ENCODE assay signal across 26 cellular contexts in genomic region chr1:225366016-225366415, GRCh38.
DNase-seq lines count a peak whose midpoint lies in the region; ATAC-seq, FAIRE-seq and TF ChIP-seq lines count a peak whose summit lies in the region.
"Had no signal": no experiment of that assay in that cellular context is flagged by ENCODE, and none has a peak within 500 bp of the region (broad histone marks: within the 10 kb centered on the region; RNA-seq: fewer than 3 reads in every experiment).

No MANE protein-coding gene starts in this region.

- TF ChIP-seq EP300 in K562 (IDR thresholded peaks at IDR 0.05; ENCODE audit: low read length): no peak

- H3K9me1 ChIP-seq in IMR-90 (ENCODE audit: insufficient read depth, low read length) (no peaks in the 10 kb centered on the region), K562 (ENCODE audit: control insufficient read depth, insufficient read depth, low read length) (no peaks in the 10 kb centered on the region)

- H3K9me3 ChIP-seq in cardiac muscle cell (ENCODE audit: low read depth) (no peaks in the 10 kb centered on the region), IMR-90 (ENCODE audit: control insufficient read depth, insufficient read depth, low read length) (no peaks in the 10 kb centered on the region), K562 (replicated peaks; ENCODE audit: control insufficient read depth, insufficient read depth, low read depth, low read length) (no peaks in the 10 kb centered on the region), neuronal stem cell (replicated peaks in 1 of 2; ENCODE audit: control insufficient read depth in 2 of 2, insufficient read depth in 1 of 2, low read depth in 1 of 2, low read length in 2 of 2) (no peaks in the 10 kb centered on the region)
- H3K9me3 ChIP-seq: BE2C; BLaER1 treated with 17β-estradiol and CSF1 and Interleukin-3, amounts not matched to agents 10 nM and 100 nM had no signal

- no peak overlapping the region for H2BK15ac ChIP-seq in IMR-90 (ENCODE audit: low read depth, low read length)
- no peak overlapping the region for H2BK15ac ChIP-seq in neuronal stem cell (ENCODE audit: low read length)

- H3K4me1 ChIP-seq in cardiac muscle cell (ENCODE audit: low read depth) (peaks cover 23% of the 10 kb centered on the region), IMR-90 (ENCODE audit: control insufficient read depth, insufficient read depth, low read length) (no peaks in the 10 kb centered on the region), K562 (replicated peaks in 1 of 2; ENCODE audit: control insufficient read depth in 2 of 2, insufficient read depth in 2 of 2, low read length in 2 of 2) (no peaks in the 10 kb centered on the region), neuronal stem cell (ENCODE audit: control insufficient read depth in 2 of 2, insufficient read depth in 1 of 2, low read depth in 1 of 2, low read length in 2 of 2) (no peaks in the 10 kb centered on the region)
- H3K4me1 ChIP-seq: BE2C had no signal

- no peaks in the 10 kb centered on the region for H3K79me2 ChIP-seq in K562 (ENCODE audit: control insufficient read depth, insufficient read depth, low read length)

- no peak overlapping the region for H2BK5ac ChIP-seq in IMR-90 (ENCODE audit: low read depth, low read length, poor library complexity, severe bottlenecking)
- H2BK5ac ChIP-seq in neuronal stem cell (ENCODE audit: low read length): no peak overlapping the region

- no peak overlapping the region for H3K9ac ChIP-seq in IMR-90 (ENCODE audit: low read depth, low read length)
- H3K9ac ChIP-seq in K562 (ENCODE audit: insufficient read depth in 1 of 2, low read depth in 2 of 2, low read length in 2 of 2): no peak overlapping the region
- H3K9ac ChIP-seq in neuronal stem cell (ENCODE audit: low read depth, low read length, poor library complexity): no peak overlapping the region
- H3K9ac ChIP-seq: BLaER1 treated with 17β-estradiol and CSF1 and Interleukin-3, amounts not matched to agents 10 nM and 100 nM had no signal

- H2AFZ ChIP-seq in IMR-90 (replicated peaks; ENCODE audit: low read length, poor library complexity) (no peak overlapping the region), K562 (ENCODE audit: low read depth, low read length) (no peak overlapping the region), neuronal stem cell (ENCODE audit: low read length) (peak overlapping the region; percentile 68)
- H2AFZ ChIP-seq: GM23338 had no signal

- H3K27ac ChIP-seq in cardiac muscle cell (peak overlapping the region; percentile 38), IMR-90 (ENCODE audit: insufficient read depth, low read length) (no peak overlapping the region), K562 (ENCODE audit: extremely low read depth, low read depth, low read length) (no peak overlapping the region), neuronal stem cell (replicated peaks; ENCODE audit: low read length) (no peak overlapping the region)
- H3K27ac ChIP-seq: 22Rv1; BLaER1 treated with 17β-estradiol and CSF1 and Interleukin-3, amounts not matched to agents 10 nM and 100 nM had no signal

- no peak overlapping the region for H2BK120ac ChIP-seq in IMR-90 (ENCODE audit: low read depth, low read length)
- H2BK120ac ChIP-seq in neuronal stem cell (ENCODE audit: low read depth, low read length): no peak overlapping the region

- POLR2A ChIA-PET in IMR-90 (lab: Charles Lee; ENCODE audit: unreplicated experiment) (no interaction called here), K562 (lab: Yijun Ruan, JAX) (no interaction called here)
- POLR2A ChIA-PET in activated CD8-positive, alpha-beta T cell treated with anti-CD3 and anti-CD28 coated beads for 36 hours (lab: Charles Lee): no interaction called here

- H3K23ac ChIP-seq in IMR-90 (ENCODE audit: low read depth, low read length): no peak overlapping the region
- H3K23ac ChIP-seq in neuronal stem cell (ENCODE audit: low read depth, low read length, poor library complexity): no peak overlapping the region

- no peak overlapping the region for H3K27ac Mint-ChIP-seq in activated CD8-positive, alpha-beta T cell treated with anti-CD3 and anti-CD28 coated beads for 36 hours
- H3K27ac Mint-ChIP-seq: CD14-positive monocyte; CD4-positive, alpha-beta T cell; CD8-positive, alpha-beta memory T cell; GM23338; H9; HFFc6 had no signal

- no peak overlapping the region for H3K4me3 Mint-ChIP-seq in activated CD8-positive, alpha-beta T cell treated with anti-CD3 and anti-CD28 coated beads for 36 hours
- H3K4me3 Mint-ChIP-seq: CD14-positive monocyte; CD4-positive, alpha-beta T cell; CD8-positive, alpha-beta memory T cell; GM23338; H9; HFFc6 had no signal

- DNase-seq in cardiac muscle cell (ENCODE audit: low read depth in 1 of 2, low spot score in 1 of 2) (no peak), left ventricle myocardium superior (no peak), IMR-90 (no peak), K562 (ENCODE audit: extremely low read depth in 1 of 4, low spot score in 3 of 4) (no peak), neuronal stem cell (ENCODE audit: low spot score) (no peak), DMS 273 treated with DMSO at 0.1 percent for 48 hours (lab: John Stamatoyannopoulos, UW) (no peak)
- no peak for DNase-seq in activated CD8-positive, alpha-beta T cell treated with anti-CD3 and anti-CD28 coated beads for 36 hours
- DNase-seq: ACHN; AML-193; BE2C; CD4-positive, alpha-beta T cell; CD8-positive, alpha-beta memory T cell; DMS53; GF-D8; H9; HFFc6 had no signal

- no peak overlapping the region for H4K91ac ChIP-seq in IMR-90 (ENCODE audit: insufficient read depth, low read depth, low read length)
- no peak overlapping the region for H4K91ac ChIP-seq in neuronal stem cell (ENCODE audit: low read depth, low read length, poor library complexity)

- H3K9me3 Mint-ChIP-seq in activated CD8-positive, alpha-beta T cell treated with anti-CD3 and anti-CD28 coated beads for 36 hours: no peaks in the 10 kb centered on the region
- H3K9me3 Mint-ChIP-seq: CD14-positive monocyte; CD4-positive, alpha-beta T cell; CD8-positive, alpha-beta memory T cell; GM23338; H9; HFFc6 had no signal

- H3K18ac ChIP-seq in IMR-90 (ENCODE audit: low read depth, low read length): no peak overlapping the region
- H3K18ac ChIP-seq in neuronal stem cell (ENCODE audit: low read length): no peak overlapping the region

- CTCF ChIA-PET in IMR-90 (lab: Yijun Ruan, JAX): no interaction called here
- CTCF ChIA-PET in K562 (lab: Yijun Ruan, JAX; ENCODE audit: low intra/inter-chr PET ratio): no interaction called here
- CTCF ChIA-PET in activated CD8-positive, alpha-beta T cell treated with anti-CD3 and anti-CD28 coated beads for 36 hours (lab: Charles Lee): no interaction called here

- H3K4me1 Mint-ChIP-seq in activated CD8-positive, alpha-beta T cell treated with anti-CD3 and anti-CD28 coated beads for 36 hours (ENCODE audit: low read depth): no peaks in the 10 kb centered on the region
- H3K4me1 Mint-ChIP-seq: CD14-positive monocyte, GM23338 had no signal

- no peak overlapping the region for H2AK9ac ChIP-seq in IMR-90 (replicated peaks; ENCODE audit: low read depth, low read length, poor library complexity)

- no peak for FAIRE-seq in K562 (lab: Jason Lieb, UNC)
- FAIRE-seq: A204.1, D721Med, GM12891, GM18507 had no signal

- TF ChIP-seq POLR2A in IMR-90 (IDR thresholded peaks at IDR 0.05; ENCODE audit: low read depth, low read length) (no peak), K562 (conservative IDR thresholded peaks at IDR 0.05) (no peak)

- ATAC-seq in left ventricle myocardium superior: no peak
- no peak for ATAC-seq in IMR-90 (ENCODE audit: low read depth)
- no peak for ATAC-seq in K562
- no peak for ATAC-seq in HG02759 (IDR thresholded peaks at IDR 0.05; ENCODE audit: unreplicated experiment)
- no peak for ATAC-seq in activated CD8-positive, alpha-beta T cell treated with anti-CD3 and anti-CD28 coated beads for 36 hours
- ATAC-seq: HCT116 had no signal

- no peak overlapping the region for H2BK20ac ChIP-seq in IMR-90 (ENCODE audit: low read depth, low read length)

- H3K4me3 ChIP-seq in cardiac muscle cell (no peak overlapping the region), IMR-90 (ENCODE audit: insufficient read depth, low read depth, low read length) (no peak overlapping the region), K562 (no peak overlapping the region), neuronal stem cell (ENCODE audit: low read length in 2 of 2) (no peak overlapping the region)
- H3K4me3 ChIP-seq: BLaER1 treated with 17β-estradiol and CSF1 and Interleukin-3, amounts not matched to agents 10 nM and 100 nM; GM23338 had no signal

- in situ Hi-C loops in IMR-90 (cut with MboI; ENCODE audit: low sequenced_read_pairs) (no loop called here), K562 (cut with MboI) (no loop called here)

- TF ChIP-seq RAD21 in IMR-90 (IDR thresholded peaks at IDR 0.05; ENCODE audit: low read length) (no peak), K562 (CRISPR knock-in tag; conservative IDR thresholded peaks at IDR 0.05 in 1 of 2, IDR thresholded peaks at IDR 0.05 in 1 of 2) (no peak)

- dilution Hi-C loops in IMR-90 (cut with HindIII; ENCODE audit: low sequenced_read_pairs, unreplicated experiment): no loop called here

- H4K20me1 ChIP-seq in IMR-90 (ENCODE audit: insufficient read depth, low read length): no peaks in the 10 kb centered on the region
- no peaks in the 10 kb centered on the region for H4K20me1 ChIP-seq in K562 (replicated peaks; ENCODE audit: control insufficient read depth, insufficient read depth, low read length)
- H4K20me1 ChIP-seq: BLaER1 treated with 17β-estradiol and CSF1 and Interleukin-3, amounts not matched to agents 10 nM and 100 nM had no signal

- BruUV-seq in IMR-90 (replicated peaks; lab: Mats Ljungman, UMichigan): no TSS peak
- BruUV-seq in K562 (replicated peaks; lab: Mats Ljungman, UMichigan): no TSS peak

- no peaks in the 10 kb centered on the region for H3K36me3 ChIP-seq in cardiac muscle cell
- H3K36me3 ChIP-seq in IMR-90 (ENCODE audit: control insufficient read depth, insufficient read depth, low read length): no peaks in the 10 kb centered on the region
- no peaks in the 10 kb centered on the region for H3K36me3 ChIP-seq in K562 (ENCODE audit: control insufficient read depth, insufficient read depth, low read length)
- no peaks in the 10 kb centered on the region for H3K36me3 ChIP-seq in neuronal stem cell (replicated peaks in 1 of 2; ENCODE audit: control insufficient read depth in 2 of 2, insufficient read depth in 2 of 2, low read length in 2 of 2)
- H3K36me3 ChIP-seq: BE2C; BLaER1 treated with 17β-estradiol and CSF1 and Interleukin-3, amounts not matched to agents 10 nM and 100 nM had no signal

- no peaks in the 10 kb centered on the region for H3K27me3 Mint-ChIP-seq in activated CD8-positive, alpha-beta T cell treated with anti-CD3 and anti-CD28 coated beads for 36 hours

- no peak overlapping the region for H4K5ac ChIP-seq in IMR-90 (ENCODE audit: low read depth, low read length)

- H2BK12ac ChIP-seq in neuronal stem cell (ENCODE audit: low read length): no peak overlapping the region

- intact Hi-C loops in left ventricle myocardium superior (cut with micrococcal nuclease): no loop called here
- intact Hi-C loops in IMR-90 (cut with micrococcal nuclease): no loop called here
- intact Hi-C loops in K562 (cut with micrococcal nuclease): no loop called here
- intact Hi-C loops in activated CD8-positive, alpha-beta T cell treated with anti-CD3 and anti-CD28 coated beads for 36 hours (cut with micrococcal nuclease): no loop called here

- H3K4me2 ChIP-seq in IMR-90 (ENCODE audit: low read depth, low read length): no peak overlapping the region
- H3K4me2 ChIP-seq in K562 (ENCODE audit: insufficient read depth, low read length): no peak overlapping the region
- no peak overlapping the region for H3K4me2 ChIP-seq in neuronal stem cell (ENCODE audit: insufficient read depth, low read length, poor library complexity, severe bottlenecking)
- H3K4me2 ChIP-seq: BLaER1 treated with 17β-estradiol and CSF1 and Interleukin-3, amounts not matched to agents 10 nM and 100 nM; GM23338 had no signal

- H3K14ac ChIP-seq in IMR-90 (replicated peaks; ENCODE audit: low read depth, low read length): no peak overlapping the region
- no peak overlapping the region for H3K14ac ChIP-seq in neuronal stem cell (ENCODE audit: low read length)

- H3K36me3 Mint-ChIP-seq in activated CD8-positive, alpha-beta T cell treated with anti-CD3 and anti-CD28 coated beads for 36 hours (ENCODE audit: low read depth): no peaks in the 10 kb centered on the region
- H3K36me3 Mint-ChIP-seq: CD14-positive monocyte had no signal

- TF ChIP-seq CTCF in cardiac muscle cell (IDR thresholded peaks at IDR 0.05; ENCODE audit: low read depth, low read length) (no peak), IMR-90 (conservative IDR thresholded peaks at IDR 0.05; ENCODE audit: low read depth, low read length) (no peak), K562 (IDR thresholded peaks at IDR 0.05 in 2 of 3, conservative IDR thresholded peaks at IDR 0.05 in 1 of 3; ENCODE audit: insufficient read depth in 2 of 3, low read depth in 1 of 3, low read length in 3 of 3) (no peak)
- TF ChIP-seq CTCF in activated CD8-positive, alpha-beta T cell treated with anti-CD3 and anti-CD28 coated beads for 36 hours (IDR thresholded peaks at IDR 0.05): no peak

- H2AK5ac ChIP-seq in IMR-90 (ENCODE audit: low read depth, low read length) (no peak overlapping the region), neuronal stem cell (ENCODE audit: low read depth, low read length) (no peak overlapping the region)

- no peaks in the 10 kb centered on the region for H3K79me1 ChIP-seq in IMR-90 (ENCODE audit: low read depth in 1 of 2, low read length in 2 of 2)
- no peaks in the 10 kb centered on the region for H3K79me1 ChIP-seq in neuronal stem cell (ENCODE audit: low read depth, low read length)

- no peaks in the 10 kb centered on the region for H3K27me3 ChIP-seq in cardiac muscle cell
- H3K27me3 ChIP-seq in IMR-90 (ENCODE audit: control insufficient read depth, insufficient read depth, low read length): peaks cover 5% of the 10 kb centered on the region
- peaks cover 10% of the 10 kb centered on the region in 2 experiments; a peak in 4 of 5 replicates for H3K27me3 ChIP-seq in K562 (ENCODE audit: control insufficient read depth in 2 of 2, insufficient read depth in 2 of 2, low read length in 2 of 2)
- no peaks in the 10 kb centered on the region for H3K27me3 ChIP-seq in neuronal stem cell (ENCODE audit: control insufficient read depth in 3 of 3, insufficient read depth in 3 of 3, low read depth in 1 of 3, low read length in 3 of 3)
- H3K27me3 ChIP-seq: BE2C; BLaER1 treated with 17β-estradiol and CSF1 and Interleukin-3, amounts not matched to agents 10 nM and 100 nM had no signal

- no peak overlapping the region for H3K56ac ChIP-seq in IMR-90 (ENCODE audit: extremely low read depth, insufficient read depth, low read length)

- H3K4ac ChIP-seq in IMR-90 (ENCODE audit: low read depth, low read length) (no peak overlapping the region), neuronal stem cell (ENCODE audit: low read length) (no peak overlapping the region)

- H4K8ac ChIP-seq in IMR-90 (ENCODE audit: low read depth in 2 of 2, low read length in 2 of 2) (no peak overlapping the region), neuronal stem cell (ENCODE audit: low read depth, low read length) (no peak overlapping the region)
